In the genomic region with DNA sequence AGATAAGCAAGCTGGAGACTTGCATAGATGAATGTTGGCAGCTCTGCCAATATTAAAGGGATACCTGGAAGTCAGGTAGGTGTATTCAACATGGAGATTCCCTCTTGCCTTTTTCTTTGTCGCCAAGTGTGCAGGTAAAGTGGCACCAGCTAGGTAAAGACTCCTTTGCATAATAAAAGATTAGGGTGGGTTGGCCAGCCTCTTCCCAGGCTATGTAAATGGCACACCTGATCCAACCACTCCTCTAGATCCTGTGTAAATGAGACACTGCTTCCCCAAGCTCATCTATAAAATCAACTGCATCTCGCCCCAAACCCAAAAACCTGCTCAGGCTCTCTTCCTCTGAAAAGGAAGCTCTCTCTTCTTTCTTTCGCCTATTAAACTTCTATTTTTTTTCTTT, we compare ENCODE assay signal across 20 cellular contexts.
"Had no signal": no experiment of that assay in that cellular context is flagged by ENCODE, and none has a peak within 500 bp of the region (broad histone marks: within the 10 kb centered on the region; RNA-seq: fewer than 3 reads in every experiment).

No MANE protein-coding gene starts in this region.

- H3K27me3 ChIP-seq: SJSA1 had no signal

- H3K4me1 ChIP-seq: SJSA1 had no signal

- H3K4me3 ChIP-seq: K562, SJSA1, SK-N-MC had no signal

- DNase-seq: Kasumi-1, MM.1S, NCI-H1092 treated with DMSO at 0.1 percent for 48 hours, NCI-H1436, NCI-H187, NCI-H2029, NCI-H2171, NCI-H226, NCI-H446, NCI-H510A, NCI-H69, NCI-H774, Right ventricle myocardium superior, RPMI8226, SIG-M5 had no signal

- ATAC-seq: HepG2, K562 had no signal

- H3K9ac ChIP-seq: KMS-11 had no signal

- H3K27ac ChIP-seq: KMS-11, SJSA1, SK-N-MC had no signal

- H3K9me3 ChIP-seq: SJSA1 had no signal

- H3K36me3 ChIP-seq: SJSA1 had no signal
